Comparison of ENCODE assay signal across 16 cellular contexts in the genomic region with DNA sequence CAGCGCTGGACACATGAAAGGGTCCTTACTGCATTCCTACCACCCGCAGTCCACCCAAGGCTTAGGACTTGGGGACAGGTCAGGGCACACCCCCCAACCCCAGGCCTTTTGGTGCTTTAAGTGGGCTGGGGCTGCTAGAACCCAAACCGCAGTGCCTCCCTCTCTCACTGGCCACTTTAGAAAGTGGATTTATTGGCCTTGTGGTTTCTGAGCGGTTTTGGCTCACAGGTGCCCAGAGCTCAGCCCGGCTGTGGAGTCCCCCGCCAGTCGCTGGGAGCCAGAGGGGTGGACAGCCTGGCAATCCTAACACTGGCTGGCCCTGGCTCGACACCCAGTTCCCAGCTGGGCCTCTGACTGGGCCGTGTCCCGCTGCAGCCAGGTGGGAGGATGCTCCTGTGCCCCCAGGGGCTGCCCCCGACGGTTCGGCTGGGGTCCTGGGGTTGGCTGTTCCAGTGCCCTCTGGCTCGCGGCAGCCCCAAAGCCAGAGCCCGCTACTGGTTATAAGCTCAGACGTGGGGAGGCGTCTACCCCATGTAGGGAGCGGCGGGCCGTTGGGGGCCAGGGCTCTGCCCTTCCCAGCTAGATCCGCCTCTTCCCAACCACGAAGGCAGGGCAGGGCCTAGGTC.
"Had no signal": no experiment of that assay in that cellular context is flagged by ENCODE, and none has a peak within 500 bp of the region (broad histone marks: within the 10 kb centered on the region; RNA-seq: fewer than 3 reads in every experiment).

No MANE protein-coding gene starts in this region.

- ATAC-seq: activated CD8-positive, alpha-beta memory T cell treated with anti-CD3 and anti-CD28 coated beads, Interleukin-2, amount 10 ng/mL, durations not matched to agents 7 days and 5 days; mucosa of descending colon; naive thymus-derived CD8-positive, alpha-beta T cell; stimulated activated naive B cell treated with anti-CD40 and anti-IgM and Interleukin-4, amounts not matched to agents 10 μg/mL and 1 μg/mL and 100 μg/mL, for 72 hours had no signal

- H3K36me3 ChIP-seq: neutrophil, tibial artery had no signal

- H3K79me2 ChIP-seq: parathyroid adenoma had no signal

- H3K9ac ChIP-seq: parathyroid adenoma had no signal

- H3K4me3 ChIP-seq: mucosa of descending colon, skin epidermis, tibial artery had no signal

- H3K27ac ChIP-seq: neutrophil, parathyroid adenoma, skin epidermis, tibial artery had no signal

- H3K9me3 ChIP-seq: mucosa of descending colon, neutrophil, tibial artery had no signal

- DNase-seq: activated CD4-positive, alpha-beta T cell treated with anti-CD3 and anti-CD28 coated beads for 1 hour; activated CD4-positive, alpha-beta T cell treated with anti-CD3 and anti-CD28 coated beads, Interleukin-2, amount 50 U/mL, for 4 hours; activated CD8-positive, alpha-beta memory T cell treated with anti-CD3 and anti-CD28 coated beads, Interleukin-2, amount 10 ng/mL, durations not matched to agents 7 days and 5 days; activated naive CD4-positive, alpha-beta T cell treated with anti-CD3 and anti-CD28 coated beads, Interleukin-2, amount 10 ng/mL, durations not matched to agents 7 days and 5 days; activated T-cell treated with anti-CD3 and anti-CD28 coated beads, Interleukin-2, amount 50 U/mL, for 1 hour; erythroblast; mucosa of descending colon; naive thymus-derived CD8-positive, alpha-beta T cell; retina; stimulated activated CD4-positive, alpha-beta T cell treated with anti-CD3 and anti-CD28 coated beads, Interleukin-15, amount 100 ng/mL, for 24 hours; stimulated activated CD4-positive, alpha-beta T cell treated with anti-CD3 and anti-CD28 coated beads, Interleukin-4, amount 100 ng/mL, for 1 hour; stimulated activated naive B cell treated with anti-CD40 and anti-IgM and Interleukin-4, amounts not matched to agents 10 μg/mL and 1 μg/mL and 100 μg/mL, for 72 hours; tibial artery had no signal

- H2AFZ ChIP-seq: parathyroid adenoma had no signal
